8 cellular contexts compared by ENCODE assay signal in the genomic region with DNA sequence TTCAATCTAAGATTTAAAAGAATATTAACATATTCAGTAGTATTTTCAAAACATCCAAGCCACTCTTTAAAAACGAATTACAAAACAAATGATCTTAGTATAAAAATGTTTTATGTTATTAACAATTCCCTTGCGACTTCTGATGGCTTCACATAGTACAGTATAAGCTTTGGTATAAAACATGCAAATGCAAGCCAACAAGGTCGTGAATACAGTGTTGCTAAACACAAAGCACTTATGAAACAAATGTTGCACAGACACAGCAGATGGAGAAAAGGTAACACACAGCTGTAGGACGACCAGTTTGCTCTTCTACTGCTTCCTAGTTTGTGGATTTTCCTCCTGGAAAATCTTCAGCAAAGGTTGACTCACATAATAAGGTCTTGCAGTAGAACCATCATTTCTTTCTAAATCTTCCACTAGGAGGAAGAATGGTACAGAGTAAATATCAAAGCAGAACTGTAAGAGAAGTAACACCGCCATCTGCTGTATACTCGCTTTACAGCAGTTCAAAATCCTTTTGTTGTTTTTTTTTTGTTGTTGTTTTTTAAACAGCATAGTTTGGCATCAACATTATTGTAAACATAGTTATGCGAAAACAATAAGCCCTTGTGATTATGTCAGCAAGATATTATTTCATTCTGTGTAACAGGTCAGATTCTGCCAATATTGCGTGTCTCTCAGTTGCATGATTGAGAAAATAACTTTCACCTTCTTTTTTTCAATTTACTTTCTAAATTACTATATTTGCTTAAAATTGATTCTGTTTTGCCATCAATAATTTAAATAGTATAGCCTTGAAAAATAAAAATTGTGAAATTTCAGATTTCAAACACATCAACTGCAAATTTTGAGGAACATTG.
DNase-seq lines count a peak whose midpoint lies in the region; ATAC-seq and TF ChIP-seq lines count a peak whose summit lies in the region.

No MANE protein-coding gene starts in this region.

- H3K4me1 Mint-ChIP-seq in activated T-helper 1 cell treated with anti-CD3 and anti-CD28 coated beads, Interleukin-12 subunit alpha, Interleukin-12 subunit beta, Interleukin-2, Interleukin-4 antibody, amounts not matched to agents 30 ng/mL and 10 ng/mL and 1 ng/mL, durations not matched to agents 14 hours and 24 hours and 36 hours (ENCODE audit: low read depth), result no peaks in the 10 kb centered on the region
- no peaks in the 10 kb centered on the region for H3K4me1 Mint-ChIP-seq in T-helper 2 cell treated with Interferon-gamma antibody and Interleukin-4, amounts not matched to agents 5 μg/mL and 100 μg/mL, for 36 hours (ENCODE audit: low read depth)

- peak; percentile 84 for ATAC-seq in HG03196 (IDR thresholded peaks at IDR 0.05; ENCODE audit: unreplicated experiment)
- ATAC-seq in lung (ENCODE audit: insufficient read depth, low FRiP score), result peak; percentile 47

- H3K27ac ChIP-seq in lung (ENCODE audit: low read depth in 1 of 2, low read length in 1 of 2), result no peak overlapping the region

- no peak overlapping the region for H3K27ac Mint-ChIP-seq in activated T-helper 1 cell treated with anti-CD3 and anti-CD28 coated beads, Interleukin-12 subunit alpha, Interleukin-12 subunit beta, Interleukin-2, Interleukin-4 antibody, amounts not matched to agents 30 ng/mL and 10 ng/mL and 1 ng/mL, durations not matched to agents 14 hours and 24 hours and 36 hours
- no peak overlapping the region for H3K27ac Mint-ChIP-seq in T-helper 2 cell treated with Interferon-gamma antibody and Interleukin-4, amounts not matched to agents 5 μg/mL and 100 μg/mL, for 36 hours

- 32 to 33% methylated on average over 8 of the region's 8 CpGs for WGBS in lung, 2 donors

- no peak overlapping the region for H3K4me3 ChIP-seq in lung

- no peaks in the 10 kb centered on the region for H3K4me1 ChIP-seq in lung (ENCODE audit: control insufficient read depth in 2 of 2, insufficient read depth in 2 of 2, low read length in 2 of 2)

- H3K4me3 Mint-ChIP-seq in activated T-helper 1 cell treated with anti-CD3 and anti-CD28 coated beads, Interleukin-12 subunit alpha, Interleukin-12 subunit beta, Interleukin-2, Interleukin-4 antibody, amounts not matched to agents 30 ng/mL and 10 ng/mL and 1 ng/mL, durations not matched to agents 14 hours and 24 hours and 36 hours, result no peak overlapping the region
- no peak overlapping the region for H3K4me3 Mint-ChIP-seq in T-helper 2 cell treated with Interferon-gamma antibody and Interleukin-4, amounts not matched to agents 5 μg/mL and 100 μg/mL, for 36 hours

- TF ChIP-seq CTCF in lung (IDR thresholded peaks at IDR 0.05; ENCODE audit: control extremely low read depth, extremely low read depth), result peak; percentile 33

- H3K9me3 ChIP-seq in lung (ENCODE audit: control insufficient read depth in 2 of 2, insufficient read depth in 1 of 2, low read length in 1 of 2), result no peaks in the 10 kb centered on the region

- peak; percentile 10 for DNase-seq in DMS153 (lab: John Stamatoyannopoulos, UW)
- DNase-seq in GM19240 (ENCODE audit: insufficient read length, low spot score), result peak; percentile 2
- peak; percentile 76 for DNase-seq in NCI-H510A treated with DMSO at 0.1 percent for 48 hours (lab: John Stamatoyannopoulos, UW)
- DNase-seq in cerebellar cortex (ENCODE audit: low spot score), result peak; percentile 45
- no peak for DNase-seq in lung (ENCODE audit: low spot score)
- DNase-seq in activated T-helper 1 cell treated with anti-CD3 and anti-CD28 coated beads, Interleukin-12 subunit alpha, Interleukin-12 subunit beta, Interleukin-2, Interleukin-4 antibody, amounts not matched to agents 30 ng/mL and 10 ng/mL and 1 ng/mL, durations not matched to agents 14 hours and 24 hours and 36 hours (ENCODE audit: low spot score), result no peak
- DNase-seq in T-helper 2 cell treated with Interferon-gamma antibody and Interleukin-4, amounts not matched to agents 5 μg/mL and 100 μg/mL, for 36 hours (ENCODE audit: low spot score), result no peak

- peaks cover 1% of the 10 kb centered on the region for H3K27me3 Mint-ChIP-seq in activated T-helper 1 cell treated with anti-CD3 and anti-CD28 coated beads, Interleukin-12 subunit alpha, Interleukin-12 subunit beta, Interleukin-2, Interleukin-4 antibody, amounts not matched to agents 30 ng/mL and 10 ng/mL and 1 ng/mL, durations not matched to agents 14 hours and 24 hours and 36 hours (ENCODE audit: insufficient read depth)
- no peaks in the 10 kb centered on the region for H3K27me3 Mint-ChIP-seq in T-helper 2 cell treated with Interferon-gamma antibody and Interleukin-4, amounts not matched to agents 5 μg/mL and 100 μg/mL, for 36 hours (ENCODE audit: low read depth)

- H3K9me3 Mint-ChIP-seq in activated T-helper 1 cell treated with anti-CD3 and anti-CD28 coated beads, Interleukin-12 subunit alpha, Interleukin-12 subunit beta, Interleukin-2, Interleukin-4 antibody, amounts not matched to agents 30 ng/mL and 10 ng/mL and 1 ng/mL, durations not matched to agents 14 hours and 24 hours and 36 hours, result no peaks in the 10 kb centered on the region
- no peaks in the 10 kb centered on the region for H3K9me3 Mint-ChIP-seq in T-helper 2 cell treated with Interferon-gamma antibody and Interleukin-4, amounts not matched to agents 5 μg/mL and 100 μg/mL, for 36 hours

- no peaks in the 10 kb centered on the region for H3K27me3 ChIP-seq in lung (ENCODE audit: control insufficient read depth, insufficient read depth)

- no peaks in the 10 kb centered on the region for H3K36me3 Mint-ChIP-seq in activated T-helper 1 cell treated with anti-CD3 and anti-CD28 coated beads, Interleukin-12 subunit alpha, Interleukin-12 subunit beta, Interleukin-2, Interleukin-4 antibody, amounts not matched to agents 30 ng/mL and 10 ng/mL and 1 ng/mL, durations not matched to agents 14 hours and 24 hours and 36 hours (ENCODE audit: low read depth)
- no peaks in the 10 kb centered on the region for H3K36me3 Mint-ChIP-seq in T-helper 2 cell treated with Interferon-gamma antibody and Interleukin-4, amounts not matched to agents 5 μg/mL and 100 μg/mL, for 36 hours (ENCODE audit: low read depth)

- no peaks in the 10 kb centered on the region for H3K36me3 ChIP-seq in lung (ENCODE audit: control insufficient read depth in 2 of 2, insufficient read depth in 2 of 2, low read length in 2 of 2)

- intact Hi-C loops in activated T-helper 1 cell treated with anti-CD3 and anti-CD28 coated beads, Interleukin-12 subunit alpha, Interleukin-12 subunit beta, Interleukin-2, Interleukin-4 antibody, amounts not matched to agents 30 ng/mL and 10 ng/mL and 1 ng/mL, durations not matched to agents 14 hours and 24 hours and 36 hours (cut with micrococcal nuclease), result no loop called here

Comparison
In these comparisons a context has a peak if more than half of its experiments do, and no peak if none do; other contexts are left out.
1. DNase-seq: peak in DMS153 (single experiment), GM19240 (single experiment), NCI-H510A treated with DMSO at 0.1 percent for 48 hours (single experiment) and cerebellar cortex (single experiment); none in lung (single experiment), activated T-helper 1 cell treated with anti-CD3 and anti-CD28 coated beads, Interleukin-12 subunit alpha, Interleukin-12 subunit beta, Interleukin-2, Interleukin-4 antibody, amounts not matched to agents 30 ng/mL and 10 ng/mL and 1 ng/mL, durations not matched to agents 14 hours and 24 hours and 36 hours (single experiment) and T-helper 2 cell treated with Interferon-gamma antibody and Interleukin-4, amounts not matched to agents 5 μg/mL and 100 μg/mL, for 36 hours (single experiment).